ENCODE assay signal across 11 cellular contexts in genomic region chr3:16842710-16843270, GRCh38. TPM values are rescaled to one million over a fixed set of nuclear protein-coding genes. Genes with fewer than 3 reads are reported as not detected.
A peak's percentile ranks its signal among the peaks of the same experiment; 100 is the strongest.
DNase-seq lines count a peak whose midpoint lies in the region; ATAC-seq and TF ChIP-seq lines count a peak whose summit lies in the region.
"Had no signal": no experiment of that assay in that cellular context is flagged by ENCODE, and none has a peak within 500 bp of the region (broad histone marks: within the 10 kb centered on the region; RNA-seq: fewer than 3 reads in every experiment).

No MANE protein-coding gene starts in this region.

- peak; percentile 68 for DNase-seq in left kidney (ENCODE audit: low read depth, low spot score)
- DNase-seq in GM23248, result no peak
- DNase-seq: uterus had no signal

- no peaks in the 10 kb centered on the region for H3K9me2 ChIP-seq in GM23248 (ENCODE audit: insufficient read depth)

- no peaks in the 10 kb centered on the region for H3F3A ChIP-seq in GM23248 (ENCODE audit: insufficient read depth)

- no peak for ATAC-seq in GM18907 (IDR thresholded peaks at IDR 0.05; ENCODE audit: unreplicated experiment)
- no peak for ATAC-seq in GM19395 (IDR thresholded peaks at IDR 0.05; ENCODE audit: unreplicated experiment)
- no peak for ATAC-seq in GM21367 (IDR thresholded peaks at IDR 0.05; ENCODE audit: unreplicated experiment)
- ATAC-seq: SK-N-SH treated with all-trans-retinoic acid at 6 μM for 48 hours had no signal

- in situ Hi-C loops in GM23248 (cut with MboI), result no loop called here

- H3K9me3 ChIP-seq in BLaER1 treated with 17β-estradiol and CSF1 and Interleukin-3, amounts not matched to agents 10 nM and 100 nM (replicated peaks in 1 of 11), result no peaks in the 10 kb centered on the region
- H3K9me3 ChIP-seq in GM23248 (ENCODE audit: low read depth), result no peaks in the 10 kb centered on the region
- H3K9me3 ChIP-seq: heart left ventricle, uterus had no signal

- peak overlapping the region; percentile 49 to 83 (median 67) for H3K27ac ChIP-seq in BLaER1 treated with 17β-estradiol and CSF1 and Interleukin-3, amounts not matched to agents 10 nM and 100 nM
- H3K27ac ChIP-seq in KMS-11, result peak overlapping the region; percentile 99
- H3K27ac ChIP-seq in GM23248, result no peak overlapping the region
- H3K27ac ChIP-seq: uterus had no signal

- H3K4me3 ChIP-seq in BLaER1 treated with 17β-estradiol and CSF1 and Interleukin-3, amounts not matched to agents 10 nM and 100 nM, result no peak overlapping the region
- peak overlapping the region; percentile 19 for H3K4me3 ChIP-seq in KMS-11 (IDR thresholded peaks at IDR 0.05; ENCODE audit: insufficient read depth, low read depth, low read length)
- H3K4me3 ChIP-seq in GM23248, result no peak overlapping the region
- H3K4me3 ChIP-seq: uterus had no signal

- peak overlapping the region; percentile 99 for H3K27ac Mint-ChIP-seq in T-helper 1 cell treated with Interleukin-12 subunit alpha and Interleukin-12 subunit beta and Interleukin-4 antibody, amounts not matched to agents 30 μg/mL and 1 μg/mL, for 36 hours

- H3K4me1 Mint-ChIP-seq in T-helper 1 cell treated with Interleukin-12 subunit alpha and Interleukin-12 subunit beta and Interleukin-4 antibody, amounts not matched to agents 30 μg/mL and 1 μg/mL, for 36 hours (ENCODE audit: low read depth), result peaks cover 57% of the 10 kb centered on the region

- no peaks in the 10 kb centered on the region for H3K9me3 Mint-ChIP-seq in T-helper 1 cell treated with Interleukin-12 subunit alpha and Interleukin-12 subunit beta and Interleukin-4 antibody, amounts not matched to agents 30 μg/mL and 1 μg/mL, for 36 hours

- no peaks in the 10 kb centered on the region for H3K27me3 ChIP-seq in BLaER1 treated with 17β-estradiol and CSF1 and Interleukin-3, amounts not matched to agents 10 nM and 100 nM
- H3K27me3 ChIP-seq in KMS-11 (ENCODE audit: insufficient read depth, low read depth), result no peaks in the 10 kb centered on the region
- H3K27me3 ChIP-seq in GM23248 (replicated peaks; ENCODE audit: insufficient read depth), result no peaks in the 10 kb centered on the region
- H3K27me3 ChIP-seq: heart left ventricle, uterus had no signal

- H4K20me1 ChIP-seq in BLaER1 treated with 17β-estradiol and CSF1 and Interleukin-3, amounts not matched to agents 10 nM and 100 nM, result no peaks in the 10 kb centered on the region
- H4K20me1 ChIP-seq in KMS-11 (ENCODE audit: insufficient read depth) (no peaks in the 10 kb centered on the region), GM23248 (ENCODE audit: insufficient read depth) (no peaks in the 10 kb centered on the region)

- no peaks in the 10 kb centered on the region for H3K27me3 Mint-ChIP-seq in T-helper 1 cell treated with Interleukin-12 subunit alpha and Interleukin-12 subunit beta and Interleukin-4 antibody, amounts not matched to agents 30 μg/mL and 1 μg/mL, for 36 hours (ENCODE audit: low read depth)

- peak overlapping the region; percentile 47 to 83 (median 75) for H3K4me2 ChIP-seq in BLaER1 treated with 17β-estradiol and CSF1 and Interleukin-3, amounts not matched to agents 10 nM and 100 nM
- H3K4me2 ChIP-seq in KMS-11 (peak overlapping the region; percentile 99), GM23248 (ENCODE audit: unreplicated experiment) (no peak overlapping the region)

- no peak for TF ChIP-seq CTCF in KMS-11 (conservative IDR thresholded peaks at IDR 0.05; ENCODE audit: low read depth, low read length)

- 73 to 82% methylated on average over 7 of the region's 7 CpGs for WGBS in GM23248 (ENCODE audit: low coverage in 1 of 2, low lambda C conversion rate in 2 of 2, missing lambda C conversion rate in 2 of 2), 2 experiments

- peak overlapping the region; percentile 29 to 70 (median 53); a peak in 17 of 22 replicates for H3K9ac ChIP-seq in BLaER1 treated with 17β-estradiol and CSF1 and Interleukin-3, amounts not matched to agents 10 nM and 100 nM
- H3K9ac ChIP-seq in KMS-11 (peak overlapping the region; percentile 79), GM23248 (no peak overlapping the region)

- H3K79me2 ChIP-seq in KMS-11 (ENCODE audit: insufficient read depth, low read depth), result no peaks in the 10 kb centered on the region
- no peaks in the 10 kb centered on the region for H3K79me2 ChIP-seq in GM23248 (ENCODE audit: insufficient read depth)

- H3K4me1 ChIP-seq in BLaER1 treated with 17β-estradiol and CSF1 and Interleukin-3, amounts not matched to agents 10 nM and 100 nM, result peaks cover 34 to 70% (median 44%) of the 10 kb centered on the region in 10 experiments
- H3K4me1 ChIP-seq in KMS-11 (ENCODE audit: low read depth, poor library complexity, severe bottlenecking), result peaks cover 75% of the 10 kb centered on the region
- no peaks in the 10 kb centered on the region for H3K4me1 ChIP-seq in GM23248 (ENCODE audit: insufficient read depth)
- H3K4me1 ChIP-seq: uterus had no signal

- H2AFZ ChIP-seq in KMS-11 (ENCODE audit: low read depth), result peak overlapping the region; percentile 75
- no peak overlapping the region for H2AFZ ChIP-seq in GM23248

- no peaks in the 10 kb centered on the region for H3K36me3 Mint-ChIP-seq in T-helper 1 cell treated with Interleukin-12 subunit alpha and Interleukin-12 subunit beta and Interleukin-4 antibody, amounts not matched to agents 30 μg/mL and 1 μg/mL, for 36 hours (ENCODE audit: low read depth)

- peak overlapping the region; percentile 76 for H3K4me3 Mint-ChIP-seq in T-helper 1 cell treated with Interleukin-12 subunit alpha and Interleukin-12 subunit beta and Interleukin-4 antibody, amounts not matched to agents 30 μg/mL and 1 μg/mL, for 36 hours

- no peaks in the 10 kb centered on the region for H3K36me3 ChIP-seq in BLaER1 treated with 17β-estradiol and CSF1 and Interleukin-3, amounts not matched to agents 10 nM and 100 nM
- H3K36me3 ChIP-seq in KMS-11 (ENCODE audit: insufficient read depth) (no peaks in the 10 kb centered on the region), GM23248 (ENCODE audit: low read depth) (no peaks in the 10 kb centered on the region)
- H3K36me3 ChIP-seq: heart left ventricle, uterus had no signal

RNA-seq across cellular contexts. Expression of gene PLCL2, which starts 42.0 kb away (rescaled TPM):
- total RNA-seq in GM23248 (2014; rRNA removed; shearing (Covaris generic)), result 3.7 and 5.1 TPM in 2 replicates
- polyA plus RNA-seq in GM23248 (2016; fragmentation: Nextera tagmentation; extraction: Ambion mirVana), result 1.4 TPM in 2 replicates
